Comparison of ENCODE assay signal across 14 cellular contexts in the genomic region with DNA sequence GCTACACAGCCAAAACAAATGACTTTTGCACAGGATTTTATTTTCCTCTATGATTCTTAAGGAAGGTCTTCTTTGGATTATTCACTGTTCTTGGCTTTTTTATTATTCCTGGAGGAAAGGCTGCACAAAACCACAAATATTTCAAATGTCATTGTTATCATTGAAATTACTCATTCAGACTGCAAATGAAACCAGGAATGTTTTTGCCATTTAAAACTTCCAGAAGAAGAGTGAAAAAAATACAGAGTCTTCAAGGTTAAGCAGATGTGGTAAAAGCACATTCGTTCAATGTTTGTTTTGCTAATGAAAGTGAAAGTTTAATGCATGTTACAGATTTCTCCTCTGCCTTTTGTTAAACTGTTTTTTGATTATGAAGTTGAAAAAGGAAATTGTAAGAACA.
DNase-seq lines count a peak whose midpoint lies in the region; ATAC-seq and TF ChIP-seq lines count a peak whose summit lies in the region.
"Had no signal": no experiment of that assay in that cellular context is flagged by ENCODE, and none has a peak within 500 bp of the region (broad histone marks: within the 10 kb centered on the region; RNA-seq: fewer than 3 reads in every experiment).

No MANE protein-coding gene starts in this region.

- no peak overlapping the region for H3K27ac ChIP-seq in gastrocnemius medialis
- H3K27ac ChIP-seq: C4-2B had no signal

- TF ChIP-seq POLR2A in gastrocnemius medialis (IDR thresholded peaks at IDR 0.05), result no peak
- no peak for TF ChIP-seq POLR2A in lower leg skin (IDR thresholded peaks at IDR 0.05)

- H3K4me3 ChIP-seq in gastrocnemius medialis, result no peak overlapping the region
- H3K4me3 ChIP-seq in lower leg skin (ENCODE audit: low read depth, poor library complexity, severe bottlenecking), result no peak overlapping the region

- no peaks in the 10 kb centered on the region for H3K36me3 ChIP-seq in gastrocnemius medialis

- in situ Hi-C loops in ACHN (cut with HindIII; ENCODE audit: low pct_ligation_motif_present, low pct_unique_long_range_greater_than_20kb, low sequenced_read_pairs), result no loop called here
- in situ Hi-C loops in gastrocnemius medialis (cut with MboI; ENCODE audit: low sequenced_read_pairs in 4 of 4), result no loop called here

- no peak for ATAC-seq in gastrocnemius medialis
- ATAC-seq: activated naive CD8-positive, alpha-beta T cell treated with anti-CD3 and anti-CD28 coated beads, Interleukin-2, amount 50 U/mL, for 24 hours had no signal

- H3K27me3 ChIP-seq in gastrocnemius medialis, result no peaks in the 10 kb centered on the region

- TF ChIP-seq CTCF in gastrocnemius medialis (IDR thresholded peaks at IDR 0.05 in 4 of 5, conservative IDR thresholded peaks at IDR 0.05 in 1 of 5), result no peak
- TF ChIP-seq CTCF in lower leg skin (IDR thresholded peaks at IDR 0.05), result no peak

- intact Hi-C loops in gastrocnemius medialis (cut with DNase I; ENCODE audit: low total_unique reads) (no loop called here), lower leg skin (cut with DNase I; ENCODE audit: low total_unique reads) (no loop called here)

- no peaks in the 10 kb centered on the region for H3K9me3 ChIP-seq in gastrocnemius medialis

- peaks cover 0 to 4% of the 10 kb centered on the region in 2 donors for H3K4me1 ChIP-seq in gastrocnemius medialis

- DNase-seq in ACHN (peak; percentile 53), HCEC 1CT (peak; percentile 70), amniotic stem cell (lab: John Stamatoyannopoulos, UW) (peak; percentile 67), hepatic stellate cell (ENCODE audit: low spot score) (peak; percentile 61), activated T-cell treated with anti-CD3 and anti-CD28 coated beads for 4 hours (no peak), gastrocnemius medialis (no peak), lower leg skin (ENCODE audit: low spot score in 2 of 2) (no peak)
- DNase-seq in effector CD8-positive, alpha-beta T cell (lab: John Stamatoyannopoulos, UW), result no peak
- DNase-seq: activated naive CD8-positive, alpha-beta T cell treated with anti-CD3 and anti-CD28 coated beads, Interleukin-2, amount 50 U/mL, for 24 hours; mesendoderm; NCI-H187; small intestine; stimulated activated CD8-positive, alpha-beta memory T cell treated with anti-CD3 and anti-CD28 coated beads, Interleukin-4, amount 100 ng/mL, for 48 hours had no signal

- WGBS in lower leg skin, 2 donors, result 2 to 5% methylated on average over 1 of the region's 1 CpG

Comparison
In these comparisons a context has a peak if more than half of its experiments do, and no peak if none do; other contexts are left out.
1. DNase-seq: peak in ACHN (single experiment), HCEC 1CT (single experiment), amniotic stem cell (single experiment) and hepatic stellate cell (single experiment); none in activated T-cell treated with anti-CD3 and anti-CD28 coated beads for 4 hours (single experiment), gastrocnemius medialis (0 of 2), effector CD8-positive, alpha-beta T cell (single experiment) and lower leg skin (0 of 2).